ENCODE assay signal across 2 cellular contexts in genomic region chr22:32127904-32128303, GRCh38.
TF ChIP-seq lines count a peak whose summit lies in the region.

No MANE protein-coding gene starts in this region.

TF ChIP-seq in SK-N-SH, 30 proteins besides CTCF, POLR2A, EP300 and RAD21 (continued from another document):
- TF ChIP-seq RCOR1 (IDR thresholded peaks at IDR 0.05; ENCODE audit: low read length) (no peak), ZBTB33 (IDR thresholded peaks at IDR 0.05; ENCODE audit: borderline replicate concordance, low read depth) (no peak), MEF2A (IDR thresholded peaks at IDR 0.05; ENCODE audit: borderline replicate concordance, low read depth) (no peak), POLR2AphosphoS5 (IDR thresholded peaks at IDR 0.05; ENCODE audit: low read depth, low read length) (no peak), EZH2phosphoT487 (IDR thresholded peaks at IDR 0.05; ENCODE audit: borderline replicate concordance, low read depth) (no peak)

TF ChIP-seq in SK-N-SH treated with all-trans-retinoic acid at 6 μM for 48 hours, 23 proteins besides CTCF, POLR2A, EP300 and RAD21 (continued from another document):
- no peak for TF ChIP-seq PPARA (CRISPR knock-in tag; IDR thresholded peaks at IDR 0.05; ENCODE audit: borderline replicate concordance)
- no peak for TF ChIP-seq SNAI2 (CRISPR knock-in tag; IDR thresholded peaks at IDR 0.05)
- TF ChIP-seq CREB5 (CRISPR knock-in tag; IDR thresholded peaks at IDR 0.05; ENCODE audit: low read depth) = no peak
- no peak for TF ChIP-seq TOX (CRISPR knock-in tag; IDR thresholded peaks at IDR 0.05; ENCODE audit: borderline replicate concordance)
- no peak for TF ChIP-seq CSRNP3 (CRISPR knock-in tag; IDR thresholded peaks at IDR 0.05)
- no peak for TF ChIP-seq ZFP3 (CRISPR knock-in tag; IDR thresholded peaks at IDR 0.05)
- no peak for TF ChIP-seq ZNF565 (CRISPR knock-in tag; conservative IDR thresholded peaks at IDR 0.05; ENCODE audit: low read depth)
- no peak for TF ChIP-seq ISL1 (CRISPR knock-in tag; IDR thresholded peaks at IDR 0.05)
